12 cellular contexts compared by ENCODE assay signal in genomic region chr13:53005631-53006030, GRCh38. TPM values are rescaled to one million over a fixed set of nuclear protein-coding genes. Genes with fewer than 3 reads are reported as not detected.
"Had no signal": no experiment of that assay in that cellular context is flagged by ENCODE, and none has a peak within 500 bp of the region (broad histone marks: within the 10 kb centered on the region; RNA-seq: fewer than 3 reads in every experiment).

No MANE protein-coding gene starts in this region.

- H3K36me3 ChIP-seq: pancreas had no signal

- FAIRE-seq: pancreas had no signal

- H3K27me3 ChIP-seq: pancreas had no signal

- H3K9me3 ChIP-seq: pancreas had no signal

- H3K4me3 ChIP-seq: pancreas had no signal

- ATAC-seq: activated CD8-positive, alpha-beta memory T cell treated with anti-CD3 and anti-CD28 coated beads, Interleukin-2, amount 10 ng/mL, durations not matched to agents 7 days and 5 days; pancreas had no signal

- DNase-seq: activated B cell treated with CpG ODN at 0.5 μM for 24 hours; activated CD4-positive, alpha-beta T cell treated with anti-CD3 and anti-CD28 coated beads, Interleukin-2, amount 50 U/mL, for 1 hour; activated CD8-positive, alpha-beta memory T cell treated with anti-CD3 and anti-CD28 coated beads, Interleukin-2, amount 10 ng/mL, durations not matched to agents 7 days and 5 days; activated effector memory CD4-positive, alpha-beta T cell treated with anti-CD3 and anti-CD28 coated beads, Interleukin-2, amount 50 U/mL, for 16 hours; activated T-cell treated with anti-CD3 and anti-CD28 coated beads, Interleukin-2, amount 50 U/mL, for 24 hours; amygdala; endodermal cell; hippocampal formation; pancreas; stimulated activated CD4-positive, alpha-beta T cell treated with anti-CD3 and anti-CD28 coated beads, Interleukin-15, amount 100 ng/mL, for 24 hours; stimulated activated CD4-positive, alpha-beta T cell treated with anti-CD3 and anti-CD28 coated beads, Interleukin-4, amount 100 ng/mL, for 24 hours had no signal

- H3K27ac ChIP-seq: pancreas had no signal

RNA-seq across cellular contexts. Expression of gene OLFM4, which starts 23.0 kb away (rescaled TPM):
- total RNA-seq: activated B cell treated with CpG ODN at 0.5 μM for 24 hours; activated CD8-positive, alpha-beta memory T cell treated with anti-CD3 and anti-CD28 coated beads, Interleukin-2, amount 10 ng/mL, durations not matched to agents 7 days and 5 days; endodermal cell; neural crest cell had no signal
